ENCODE assay signal across 1 cellular context in genomic region chr6:43181942-43182860, GRCh38.
TF ChIP-seq lines count a peak whose summit lies in the region.

TSS of gene CUL9 (plus strand) at chr6:43182196. CDS start at chr6:43184311, 2,115 bp downstream.

TF ChIP-seq in HepG2, 621 proteins besides CTCF, POLR2A, EP300 and RAD21 (continued from another document and continues in another):
- 0 out of 2 replicates have a peak, but pooled peaks have one; percentile 44 for TF ChIP-seq FOXO4 (CRISPR knock-in tag; conservative IDR thresholded peaks at IDR 0.05)
- peak; percentile 97 for TF ChIP-seq AGO2 (optimal IDR thresholded peaks at IDR 0.05; ENCODE audit: low read depth, low read length)
- peak; percentile 88 for TF ChIP-seq ZSCAN31 (CRISPR knock-in tag; IDR thresholded peaks at IDR 0.05; ENCODE audit: low read depth)
- no peak; the same call in 1 of the 2 replicates for TF ChIP-seq DZIP1 (CRISPR knock-in tag; IDR thresholded peaks at IDR 0.05)
- TF ChIP-seq ZNF3 (CRISPR knock-in tag; IDR thresholded peaks at IDR 0.05), result no peak
- peak; percentile 91 for TF ChIP-seq ZNF350 (CRISPR knock-in tag; IDR thresholded peaks at IDR 0.05; ENCODE audit: borderline replicate concordance, low read depth)
- TF ChIP-seq KAT8 (CRISPR knock-in tag; IDR thresholded peaks at IDR 0.05), result peak; percentile 99
- 0 out of 2 replicates have a peak, but pooled peaks have one; percentile 31 for TF ChIP-seq ZNF503 (CRISPR knock-in tag; IDR thresholded peaks at IDR 0.05)
- TF ChIP-seq ZNF354B (CRISPR knock-in tag; IDR thresholded peaks at IDR 0.05), result no peak
- 0 out of 2 replicates have a peak, but pooled peaks have one; percentile 29 for TF ChIP-seq KLF6 (CRISPR knock-in tag; IDR thresholded peaks at IDR 0.05)
- peak; percentile 82 for TF ChIP-seq UBTF (CRISPR knock-in tag; IDR thresholded peaks at IDR 0.05)
- no peak for TF ChIP-seq SNRNP70 (IDR thresholded peaks at IDR 0.05; ENCODE audit: low read depth, low read length)
- TF ChIP-seq ZNF674 (CRISPR knock-in tag; IDR thresholded peaks at IDR 0.05; ENCODE audit: low read depth), result no peak
- TF ChIP-seq RNF219 (CRISPR knock-in tag; IDR thresholded peaks at IDR 0.05), result no peak
- no peak for TF ChIP-seq HNRNPUL1 (IDR thresholded peaks at IDR 0.05; ENCODE audit: low read depth, low read length)
- TF ChIP-seq NFE2L2 (IDR thresholded peaks at IDR 0.05; ENCODE audit: low read length), result no peak
- TF ChIP-seq BCL6 (CRISPR knock-in tag; IDR thresholded peaks at IDR 0.05), result peak; percentile 67; the same call in 1 of the 2 replicates
- no peak for TF ChIP-seq MTF2 (CRISPR knock-in tag; IDR thresholded peaks at IDR 0.05; ENCODE audit: borderline replicate concordance)
- TF ChIP-seq LCORL (IDR thresholded peaks at IDR 0.05), result no peak
- TF ChIP-seq LCORL (CRISPR knock-in tag; IDR thresholded peaks at IDR 0.05), result peak; percentile 76
- no peak for TF ChIP-seq MAF1 (CRISPR knock-in tag; IDR thresholded peaks at IDR 0.05; ENCODE audit: borderline replicate concordance)
- TF ChIP-seq ZNF451 (CRISPR knock-in tag; IDR thresholded peaks at IDR 0.05), result peak; percentile 81
- peak; percentile 14 for TF ChIP-seq STAG1 (CRISPR knock-in tag; IDR thresholded peaks at IDR 0.05)
- TF ChIP-seq ZNF343 (CRISPR knock-in tag; IDR thresholded peaks at IDR 0.05), result peak; percentile 96
- TF ChIP-seq ZNF10 (CRISPR knock-in tag; IDR thresholded peaks at IDR 0.05; ENCODE audit: borderline replicate concordance, low read depth), result no peak
- TF ChIP-seq ZNF646 (CRISPR knock-in tag; IDR thresholded peaks at IDR 0.05), result no peak
- no peak for TF ChIP-seq ZSCAN12 (CRISPR knock-in tag; IDR thresholded peaks at IDR 0.05)
- peak; percentile 96 for TF ChIP-seq PRDM10 (CRISPR knock-in tag; IDR thresholded peaks at IDR 0.05; ENCODE audit: low read depth)
- TF ChIP-seq ZC3H13 (CRISPR knock-in tag; IDR thresholded peaks at IDR 0.05), result peak; percentile 84; the same call in 1 of the 2 replicates
- no peak; the same call in 1 of the 2 replicates for TF ChIP-seq CCDC6 (CRISPR knock-in tag; IDR thresholded peaks at IDR 0.05)
- TF ChIP-seq ISX (CRISPR knock-in tag; conservative IDR thresholded peaks at IDR 0.05), result no peak
- TF ChIP-seq ZNF558 (CRISPR knock-in tag; IDR thresholded peaks at IDR 0.05; ENCODE audit: borderline replicate concordance), result peak; percentile 70; the same call in 1 of the 2 replicates
- TF ChIP-seq FOXO1 (CRISPR knock-in tag; IDR thresholded peaks at IDR 0.05), result peak; percentile 84
- TF ChIP-seq CAMTA2 (CRISPR knock-in tag; IDR thresholded peaks at IDR 0.05; ENCODE audit: borderline replicate concordance), result peak; percentile 68; the same call in 1 of the 2 replicates
- peak; percentile 73; the same call in 1 of the 2 replicates for TF ChIP-seq ATF2 (CRISPR knock-in tag; IDR thresholded peaks at IDR 0.05)
- no peak for TF ChIP-seq ZNF329 (CRISPR knock-in tag; IDR thresholded peaks at IDR 0.05; ENCODE audit: low read depth)
- no peak for TF ChIP-seq ZSCAN30 (CRISPR knock-in tag; IDR thresholded peaks at IDR 0.05)
- peak; percentile 94 for TF ChIP-seq RXRA (CRISPR knock-in tag; IDR thresholded peaks at IDR 0.05)
